Comparison of ENCODE assay signal across 14 cellular contexts in the genomic region with DNA sequence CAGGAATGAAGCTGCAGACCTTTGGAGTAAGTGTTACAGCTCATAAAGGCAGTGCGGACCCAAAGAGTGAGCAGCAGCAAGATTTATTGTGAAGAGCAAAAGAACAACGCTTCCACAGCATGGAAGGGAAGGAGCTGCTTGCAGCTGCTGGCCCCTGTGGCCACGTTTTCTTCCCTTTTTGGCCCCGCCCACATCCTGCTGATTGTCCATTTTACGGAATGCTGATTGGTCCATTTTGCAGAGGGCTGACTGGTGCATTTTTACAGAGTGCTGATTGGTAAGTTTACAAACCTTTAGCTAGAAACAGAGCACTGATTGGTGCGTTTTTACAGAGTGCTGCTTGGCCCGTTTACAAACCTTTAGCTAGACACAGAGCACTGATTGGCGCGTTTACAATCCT.
DNase-seq lines count a peak whose midpoint lies in the region; TF ChIP-seq lines count a peak whose summit lies in the region.
"Had no signal": no experiment of that assay in that cellular context is flagged by ENCODE, and none has a peak within 500 bp of the region (broad histone marks: within the 10 kb centered on the region; RNA-seq: fewer than 3 reads in every experiment).

No MANE protein-coding gene starts in this region.

- H3K4me3 ChIP-seq in Caco-2 (ENCODE audit: low read depth, low read length) (no peak overlapping the region), OCI-LY1 (ENCODE audit: low read depth, low read length, poor library complexity, severe bottlenecking) (no peak overlapping the region), mesendoderm (ENCODE audit: low read length) (no peak overlapping the region)
- H3K4me3 ChIP-seq: GM12878, GM23248 had no signal

- H3F3A ChIP-seq in OCI-LY1 (ENCODE audit: insufficient read depth, low read length), result no peaks in the 10 kb centered on the region

- no CpG with 5 or more reads among the region's 9 CpGs for whole genome bisulfite sequencing in mesendoderm (ENCODE audit: extremely low coverage, insufficient coverage, low lambda C conversion rate)

- no peak overlapping the region for H3K4me2 ChIP-seq in OCI-LY1 (ENCODE audit: low read length)
- no peak overlapping the region for H3K4me2 ChIP-seq in mesendoderm (ENCODE audit: low read length)

- H3K9ac ChIP-seq in OCI-LY1 (ENCODE audit: low read length), result no peak overlapping the region
- no peak overlapping the region for H3K9ac ChIP-seq in mesendoderm (ENCODE audit: low read length)
- H3K9ac ChIP-seq: GM23248 had no signal

- H3K27ac Mint-ChIP-seq in Caco-2 (ENCODE audit: unreplicated experiment), result no peak overlapping the region
- H3K27ac Mint-ChIP-seq in activated CD4-positive, alpha-beta T cell treated with anti-CD3 and anti-CD28 coated beads, Interleukin-2, amount 10 ng/mL, durations not matched to agents 24 days and 14 days, result no peak overlapping the region
- H3K27ac Mint-ChIP-seq: B cell; CD4-positive, alpha-beta memory T cell had no signal

- H4K5ac ChIP-seq in mesendoderm (ENCODE audit: low read length), result no peak overlapping the region

- no peaks in the 10 kb centered on the region for H3K4me1 Mint-ChIP-seq in Caco-2 (ENCODE audit: low read depth, unreplicated experiment)
- no peaks in the 10 kb centered on the region for H3K4me1 Mint-ChIP-seq in activated CD4-positive, alpha-beta T cell treated with anti-CD3 and anti-CD28 coated beads, Interleukin-2, amount 10 ng/mL, durations not matched to agents 24 days and 14 days
- H3K4me1 Mint-ChIP-seq: B cell; CD4-positive, alpha-beta memory T cell had no signal

- no peak for TF ChIP-seq CTCF in Caco-2 (IDR thresholded peaks at IDR 0.05; ENCODE audit: insufficient read depth in 1 of 2, low read depth in 1 of 2, low read length in 1 of 2, severe bottlenecking in 1 of 2, unreplicated experiment in 1 of 2)
- no peak for TF ChIP-seq CTCF in OCI-LY1 (IDR thresholded peaks at IDR 0.05; ENCODE audit: low read length)

- H3K18ac ChIP-seq in mesendoderm (ENCODE audit: low read length), result no peak overlapping the region

- no peak overlapping the region for H3K23ac ChIP-seq in mesendoderm (ENCODE audit: low read length)

- POLR2A ChIA-PET in Caco-2 (lab: Charles Lee), result no interaction called here

- H2AK5ac ChIP-seq in mesendoderm (ENCODE audit: low read length), result no peak overlapping the region

- H2AFZ ChIP-seq in OCI-LY1 (ENCODE audit: low read length), result 0 out of 2 replicates have a peak overlapping the region, but pooled peaks have one; percentile 56
- H2AFZ ChIP-seq: GM23248 had no signal

- no peak overlapping the region for H3K4me3 Mint-ChIP-seq in Caco-2 (ENCODE audit: unreplicated experiment)
- H3K4me3 Mint-ChIP-seq in activated CD4-positive, alpha-beta T cell treated with anti-CD3 and anti-CD28 coated beads, Interleukin-2, amount 10 ng/mL, durations not matched to agents 24 days and 14 days, result no peak overlapping the region
- H3K4me3 Mint-ChIP-seq: B cell; CD4-positive, alpha-beta memory T cell had no signal

- no TSS peak for BruUV-seq in Caco-2 (replicated peaks; lab: Mats Ljungman, UMichigan)

- H3K4me1 ChIP-seq in Caco-2, result no peaks in the 10 kb centered on the region
- H3K4me1 ChIP-seq in OCI-LY1 (ENCODE audit: insufficient read depth, low read length, severe bottlenecking), result peaks cover 10% of the 10 kb centered on the region
- no peaks in the 10 kb centered on the region for H3K4me1 ChIP-seq in mesendoderm (ENCODE audit: control insufficient read depth, low read depth, low read length)

- H4K20me1 ChIP-seq in OCI-LY1 (ENCODE audit: insufficient read depth, low read length), result no peaks in the 10 kb centered on the region

- H3K9me3 ChIP-seq in Caco-2, result no peaks in the 10 kb centered on the region
- H3K9me3 ChIP-seq in OCI-LY1 (ENCODE audit: low read length), result 0 out of 2 replicates have a peak, but pooled peaks cover 3% of the 10 kb centered on the region

- H4K8ac ChIP-seq in mesendoderm (ENCODE audit: low read depth, low read length), result no peak overlapping the region

- H3K27me3 ChIP-seq in Caco-2 (replicated peaks; ENCODE audit: control insufficient read depth, insufficient read depth, low read length) (no peaks in the 10 kb centered on the region), OCI-LY1 (ENCODE audit: insufficient read depth, low read length) (no peaks in the 10 kb centered on the region), mesendoderm (ENCODE audit: insufficient read depth, low read length, poor library complexity) (no peaks in the 10 kb centered on the region)

- H3K79me1 ChIP-seq in mesendoderm (ENCODE audit: low read length), result no peaks in the 10 kb centered on the region

- intact Hi-C loops in Caco-2 (cut with micrococcal nuclease; ENCODE audit: unreplicated experiment), result no loop called here
- intact Hi-C loops in activated CD4-positive, alpha-beta T cell treated with anti-CD3 and anti-CD28 coated beads, Interleukin-2, amount 10 ng/mL, durations not matched to agents 24 days and 14 days (cut with micrococcal nuclease), result no loop called here

- H3K27ac ChIP-seq in OCI-LY1 (ENCODE audit: low read depth, low read length, poor library complexity, severe bottlenecking), result no peak overlapping the region
- H3K27ac ChIP-seq in mesendoderm (ENCODE audit: low read depth, low read length), result no peak overlapping the region
- H3K27ac ChIP-seq: C4-2B, GM23248 had no signal

- H3K9me3 Mint-ChIP-seq in Caco-2 (ENCODE audit: unreplicated experiment), result no peaks in the 10 kb centered on the region
- H3K9me3 Mint-ChIP-seq in activated CD4-positive, alpha-beta T cell treated with anti-CD3 and anti-CD28 coated beads, Interleukin-2, amount 10 ng/mL, durations not matched to agents 24 days and 14 days, result peaks cover 2% of the 10 kb centered on the region

- no peak overlapping the region for H2BK5ac ChIP-seq in mesendoderm (ENCODE audit: low read length)

- H3K36me3 ChIP-seq in Caco-2 (ENCODE audit: control insufficient read depth, insufficient read depth, low read length) (no peaks in the 10 kb centered on the region), OCI-LY1 (ENCODE audit: insufficient read depth, low read length) (no peaks in the 10 kb centered on the region), mesendoderm (ENCODE audit: control insufficient read depth, insufficient read depth, low read length) (no peaks in the 10 kb centered on the region)

- H3K56ac ChIP-seq in mesendoderm (ENCODE audit: low read length), result no peak overlapping the region

- H3K9me2 ChIP-seq in OCI-LY1 (ENCODE audit: low read depth, low read length), result no peaks in the 10 kb centered on the region

- H2BK15ac ChIP-seq in mesendoderm (replicated peaks; ENCODE audit: low read depth), result no peak overlapping the region

- no peaks in the 10 kb centered on the region for H3K36me3 Mint-ChIP-seq in Caco-2 (ENCODE audit: insufficient read depth, unreplicated experiment)
- no peaks in the 10 kb centered on the region for H3K36me3 Mint-ChIP-seq in activated CD4-positive, alpha-beta T cell treated with anti-CD3 and anti-CD28 coated beads, Interleukin-2, amount 10 ng/mL, durations not matched to agents 24 days and 14 days (ENCODE audit: low read depth)
- H3K36me3 Mint-ChIP-seq: CD4-positive, alpha-beta memory T cell had no signal

- DNase-seq in Caco-2 (peak; percentile 17 to 38), HT1080 (ENCODE audit: low read depth) (peak; percentile 7), mesendoderm (peak; percentile 1), DMS79 (lab: John Stamatoyannopoulos, UW) (no peak), SK-N-DZ (ENCODE audit: low spot score) (no peak)
- DNase-seq in activated CD4-positive, alpha-beta T cell treated with anti-CD3 and anti-CD28 coated beads, Interleukin-2, amount 10 ng/mL, durations not matched to agents 24 days and 14 days, result no peak
- DNase-seq: CD4-positive, alpha-beta memory T cell; DMS53; GM23248; H7 had no signal

- no peaks in the 10 kb centered on the region for H3K79me2 ChIP-seq in OCI-LY1 (ENCODE audit: insufficient read depth, low read length)
- no peaks in the 10 kb centered on the region for H3K79me2 ChIP-seq in mesendoderm (ENCODE audit: control insufficient read depth, insufficient read depth, low read length)

- no peak overlapping the region for H2BK120ac ChIP-seq in mesendoderm (ENCODE audit: low read depth, low read length)

- H3K27me3 Mint-ChIP-seq in Caco-2 (ENCODE audit: insufficient read depth, unreplicated experiment), result no peaks in the 10 kb centered on the region
- no peaks in the 10 kb centered on the region for H3K27me3 Mint-ChIP-seq in activated CD4-positive, alpha-beta T cell treated with anti-CD3 and anti-CD28 coated beads, Interleukin-2, amount 10 ng/mL, durations not matched to agents 24 days and 14 days
- H3K27me3 Mint-ChIP-seq: B cell; CD4-positive, alpha-beta memory T cell had no signal

- H3K4ac ChIP-seq in mesendoderm (ENCODE audit: low read depth, low read length), result no peak overlapping the region

- CTCF ChIA-PET in Caco-2 (lab: Charles Lee), result no interaction called here

Comparison
In these comparisons a context has a peak if more than half of its experiments do, and no peak if none do; other contexts are left out.
1. DNase-seq: peak in Caco-2 (2 of 2), HT1080 (single experiment) and mesendoderm (single experiment); none in DMS79 (single experiment), SK-N-DZ (single experiment) and activated CD4-positive, alpha-beta T cell treated with anti-CD3 and anti-CD28 coated beads, Interleukin-2, amount 10 ng/mL, durations not matched to agents 24 days and 14 days (single experiment).